9 cellular contexts compared by ENCODE assay signal in genomic region chr4:62077406-62077805, GRCh38.
"Had no signal": no experiment of that assay in that cellular context is flagged by ENCODE, and none has a peak within 500 bp of the region (broad histone marks: within the 10 kb centered on the region; RNA-seq: fewer than 3 reads in every experiment).

No MANE protein-coding gene starts in this region.

- H3K4me1 Mint-ChIP-seq: IgD-negative memory B cell had no signal

- H3K27ac Mint-ChIP-seq: H9, IgD-negative memory B cell had no signal

- ATAC-seq: HepG2 had no signal

- DNase-seq: GOT3, H9, HCEC 1CT, KBM-7 had no signal

- H3K4me2 ChIP-seq: KMS-11 had no signal

- H3K27ac ChIP-seq: HL-60, KMS-11 had no signal

- H3K27me3 Mint-ChIP-seq: IgD-negative memory B cell had no signal

- H3K36me3 Mint-ChIP-seq: IgD-negative memory B cell had no signal

- H3K9ac ChIP-seq: KMS-11 had no signal

- H3K4me3 Mint-ChIP-seq: H9, IgD-negative memory B cell had no signal

- H3K9me3 Mint-ChIP-seq: H9 had no signal

- FAIRE-seq: H54, HepG2 had no signal
